In genomic region chr3:66473637-66474036, GRCh38 we compare ENCODE assay signal across 9 cellular contexts. TPM values are rescaled to one million over a fixed set of nuclear protein-coding genes. Genes with fewer than 3 reads are reported as not detected.
DNase-seq lines count a peak whose midpoint lies in the region; ATAC-seq and TF ChIP-seq lines count a peak whose summit lies in the region.
"Had no signal": no experiment of that assay in that cellular context is flagged by ENCODE, and none has a peak within 500 bp of the region (broad histone marks: within the 10 kb centered on the region; RNA-seq: fewer than 3 reads in every experiment).

No MANE protein-coding gene starts in this region.

- H3K27me3 ChIP-seq in brain microvascular endothelial cell (replicated peaks), result no peaks in the 10 kb centered on the region

- H3K27ac ChIP-seq in SK-N-MC (peak overlapping the region; percentile 42; the same call in 1 of the 2 replicates), brain microvascular endothelial cell (peak overlapping the region; percentile 95)

- no peak overlapping the region for H3K9ac ChIP-seq in SK-N-MC (ENCODE audit: insufficient read length)

- no peak for ATAC-seq in GM21825 (IDR thresholded peaks at IDR 0.05; ENCODE audit: unreplicated experiment)
- no peak for ATAC-seq in HG02759 (IDR thresholded peaks at IDR 0.05; ENCODE audit: unreplicated experiment)
- no peak for ATAC-seq in GM21737 (IDR thresholded peaks at IDR 0.05; ENCODE audit: unreplicated experiment)
- ATAC-seq: mucosa of descending colon had no signal

- in situ Hi-C loops in brain microvascular endothelial cell (cut with HindIII; ENCODE audit: low pct_ligation_motif_present, low sequenced_read_pairs), result no loop called here

- no peaks in the 10 kb centered on the region for H3K9me3 ChIP-seq in SK-N-MC (ENCODE audit: low read depth, low read length)
- H3K9me3 ChIP-seq: mucosa of descending colon had no signal

- no peak for TF ChIP-seq CTCF in brain microvascular endothelial cell (IDR thresholded peaks at IDR 0.05; ENCODE audit: low read depth, low read length, missing control alignments)

- no peak overlapping the region for H3K4me3 ChIP-seq in SK-N-MC
- no peak overlapping the region for H3K4me3 ChIP-seq in brain microvascular endothelial cell (ENCODE audit: low read depth, low read length)
- H3K4me3 ChIP-seq: mucosa of descending colon had no signal

- DNase-seq in GM03348 (ENCODE audit: low spot score) (peak; percentile 34), SK-N-MC (ENCODE audit: low read depth, low spot score) (no peak), brain microvascular endothelial cell (peak; percentile 91), pulmonary artery endothelial cell (ENCODE audit: low read depth, low spot score) (peak; percentile 63), MV-4-11 (lab: John Stamatoyannopoulos, UW) (no peak)
- DNase-seq: mucosa of descending colon had no signal

- H3K36me3 ChIP-seq in SK-N-MC (ENCODE audit: insufficient read depth, low read length), result no peaks in the 10 kb centered on the region
- no peaks in the 10 kb centered on the region for H3K36me3 ChIP-seq in brain microvascular endothelial cell (replicated peaks)

RNA-seq across cellular contexts. Expression of gene LRIG1, which starts 27.2 kb away (rescaled TPM):
- total RNA-seq in pulmonary artery endothelial cell, result 111 and 126 TPM in 2 replicates

Comparison
In these comparisons a context has a peak if more than half of its experiments do, and no peak if none do; other contexts are left out.
1. DNase-seq: peak in GM03348 (single experiment), brain microvascular endothelial cell (single experiment) and pulmonary artery endothelial cell (single experiment); none in SK-N-MC (single experiment) and MV-4-11 (single experiment).